In genomic region chr14:34755215-34755614, GRCh38 we compare ENCODE assay signal across 21 cellular contexts.
DNase-seq lines count a peak whose midpoint lies in the region; ATAC-seq, FAIRE-seq and TF ChIP-seq lines count a peak whose summit lies in the region.
"Had no signal": no experiment of that assay in that cellular context is flagged by ENCODE, and none has a peak within 500 bp of the region (broad histone marks: within the 10 kb centered on the region; RNA-seq: fewer than 3 reads in every experiment).

No MANE protein-coding gene starts in this region.

- CTCF ChIA-PET in activated naive CD4-positive, alpha-beta T cell treated with anti-CD3 and anti-CD28 coated beads, Interleukin-2, amount 10 ng/mL, durations not matched to agents 7 days and 5 days (lab: Charles Lee) = no interaction called here

- FAIRE-seq in RCC 7860 (lab: Jason Lieb, UNC) = no peak
- FAIRE-seq: G401.6, GM12891, GM18507, HTR-8/SVneo had no signal

- peak overlapping the region; percentile 18 for H3K27ac Mint-ChIP-seq in activated naive CD4-positive, alpha-beta T cell treated with anti-CD3 and anti-CD28 coated beads, Interleukin-2, amount 50 U/mL, for 24 hours
- no peak overlapping the region for H3K27ac Mint-ChIP-seq in activated naive CD4-positive, alpha-beta T cell treated with anti-CD3 and anti-CD28 coated beads, Interleukin-2, amount 10 ng/mL, durations not matched to agents 7 days and 5 days
- H3K27ac Mint-ChIP-seq in stimulated activated naive CD8-positive, alpha-beta T cell treated with anti-CD3 and anti-CD28 coated beads, Interleukin-15, Interleukin-2, amounts not matched to agents 100 ng/mL and 50 ng/mL, for 24 hours = peak overlapping the region; percentile 18
- peak overlapping the region; percentile 14 for H3K27ac Mint-ChIP-seq in central memory CD8-positive, alpha-beta T cell (ENCODE audit: low read depth)
- H3K27ac Mint-ChIP-seq: HFFc6 had no signal

- H3K9me3 ChIP-seq in neutrophil = no peaks in the 10 kb centered on the region
- H3K9me3 ChIP-seq in effector memory CD4-positive, alpha-beta T cell (ENCODE audit: control insufficient read depth, low read length) = no peaks in the 10 kb centered on the region
- H3K9me3 ChIP-seq: BLaER1 had no signal

- H3K4me3 ChIP-seq in neutrophil (ENCODE audit: low read depth in 1 of 2, low read length in 1 of 2) = no peak overlapping the region
- H3K4me3 ChIP-seq in effector memory CD4-positive, alpha-beta T cell (ENCODE audit: insufficient read depth, low read depth, low read length, poor library complexity, severe bottlenecking) = no peak overlapping the region
- H3K4me3 ChIP-seq: BLaER1, GM23248 had no signal

- no peaks in the 10 kb centered on the region for H3K4me1 ChIP-seq in neutrophil (ENCODE audit: control insufficient read depth in 1 of 2, insufficient read depth in 1 of 2, low read depth in 1 of 2, low read length in 1 of 2)
- no peaks in the 10 kb centered on the region for H3K4me1 ChIP-seq in effector memory CD4-positive, alpha-beta T cell (ENCODE audit: control insufficient read depth, insufficient read depth, low read length, poor library complexity, severe bottlenecking)
- H3K4me1 ChIP-seq: BLaER1 had no signal

- peak overlapping the region; percentile 21 for H3K27ac ChIP-seq in neutrophil
- H3K27ac ChIP-seq in effector memory CD4-positive, alpha-beta T cell (ENCODE audit: insufficient read depth, low read length, poor library complexity, severe bottlenecking) = no peak overlapping the region
- H3K27ac ChIP-seq: BLaER1, GM23248 had no signal

- no peaks in the 10 kb centered on the region for H3K27me3 ChIP-seq in neutrophil
- H3K27me3 ChIP-seq in effector memory CD4-positive, alpha-beta T cell (replicated peaks; ENCODE audit: control insufficient read depth, insufficient read depth, low read length, poor library complexity, severe bottlenecking) = no peaks in the 10 kb centered on the region
- H3K27me3 ChIP-seq: BLaER1 had no signal

- no peaks in the 10 kb centered on the region for H3K9me3 Mint-ChIP-seq in activated naive CD4-positive, alpha-beta T cell treated with anti-CD3 and anti-CD28 coated beads, Interleukin-2, amount 50 U/mL, for 24 hours
- no peaks in the 10 kb centered on the region for H3K9me3 Mint-ChIP-seq in activated naive CD4-positive, alpha-beta T cell treated with anti-CD3 and anti-CD28 coated beads, Interleukin-2, amount 10 ng/mL, durations not matched to agents 7 days and 5 days
- H3K9me3 Mint-ChIP-seq in stimulated activated naive CD8-positive, alpha-beta T cell treated with anti-CD3 and anti-CD28 coated beads, Interleukin-15, Interleukin-2, amounts not matched to agents 100 ng/mL and 50 ng/mL, for 24 hours = no peaks in the 10 kb centered on the region
- no peaks in the 10 kb centered on the region for H3K9me3 Mint-ChIP-seq in central memory CD8-positive, alpha-beta T cell
- H3K9me3 Mint-ChIP-seq: CD14-positive monocyte; CD4-positive, alpha-beta memory T cell; HFFc6; IgD-negative memory B cell had no signal

- no peak for ATAC-seq in stimulated activated naive CD8-positive, alpha-beta T cell treated with anti-CD3 and anti-CD28 coated beads, Interleukin-15, Interleukin-2, amounts not matched to agents 100 U/mL and 50 U/mL, for 24 hours
- no peak for ATAC-seq in central memory CD8-positive, alpha-beta T cell (replicated peaks; ENCODE audit: extremely low read depth, poor library complexity, severe bottlenecking)

- H3K36me3 ChIP-seq in neutrophil = peaks cover 93% of the 10 kb centered on the region
- H3K36me3 ChIP-seq in effector memory CD4-positive, alpha-beta T cell (ENCODE audit: control insufficient read depth, insufficient read depth, low read length) = peaks cover 36% of the 10 kb centered on the region

- peaks cover 12% of the 10 kb centered on the region for H3K36me3 Mint-ChIP-seq in activated naive CD4-positive, alpha-beta T cell treated with anti-CD3 and anti-CD28 coated beads, Interleukin-2, amount 50 U/mL, for 24 hours
- peaks cover 32% of the 10 kb centered on the region for H3K36me3 Mint-ChIP-seq in activated naive CD4-positive, alpha-beta T cell treated with anti-CD3 and anti-CD28 coated beads, Interleukin-2, amount 10 ng/mL, durations not matched to agents 7 days and 5 days
- peaks cover 49% of the 10 kb centered on the region for H3K36me3 Mint-ChIP-seq in stimulated activated naive CD8-positive, alpha-beta T cell treated with anti-CD3 and anti-CD28 coated beads, Interleukin-15, Interleukin-2, amounts not matched to agents 100 ng/mL and 50 ng/mL, for 24 hours (ENCODE audit: low read depth)
- peaks cover 54% of the 10 kb centered on the region for H3K36me3 Mint-ChIP-seq in central memory CD8-positive, alpha-beta T cell (ENCODE audit: insufficient read depth)

- DNase-seq in activated naive CD4-positive, alpha-beta T cell treated with anti-CD3 and anti-CD28 coated beads, Interleukin-2, amount 10 ng/mL, durations not matched to agents 7 days and 5 days = no peak
- DNase-seq in stimulated activated naive CD8-positive, alpha-beta T cell treated with anti-CD3 and anti-CD28 coated beads, Interleukin-15, Interleukin-2, amounts not matched to agents 100 U/mL and 50 U/mL, for 24 hours = no peak
- DNase-seq in central memory CD8-positive, alpha-beta T cell (ENCODE audit: low spot score in 2 of 2) = no peak
- DNase-seq in effector memory CD4-positive, alpha-beta T cell = no peak
- no peak for DNase-seq in RCC 7860 (ENCODE audit: low spot score)
- DNase-seq: 8988T; CD4-positive, alpha-beta memory T cell; COR-L47; GM23248; HCEC 1CT; HFFc6 had no signal

- H3K27me3 Mint-ChIP-seq in activated naive CD4-positive, alpha-beta T cell treated with anti-CD3 and anti-CD28 coated beads, Interleukin-2, amount 50 U/mL, for 24 hours = no peaks in the 10 kb centered on the region
- H3K27me3 Mint-ChIP-seq in activated naive CD4-positive, alpha-beta T cell treated with anti-CD3 and anti-CD28 coated beads, Interleukin-2, amount 10 ng/mL, durations not matched to agents 7 days and 5 days = no peaks in the 10 kb centered on the region
- no peaks in the 10 kb centered on the region for H3K27me3 Mint-ChIP-seq in stimulated activated naive CD8-positive, alpha-beta T cell treated with anti-CD3 and anti-CD28 coated beads, Interleukin-15, Interleukin-2, amounts not matched to agents 100 ng/mL and 50 ng/mL, for 24 hours
- H3K27me3 Mint-ChIP-seq in central memory CD8-positive, alpha-beta T cell = no peaks in the 10 kb centered on the region
- H3K27me3 Mint-ChIP-seq: CD4-positive, alpha-beta memory T cell; IgD-negative memory B cell had no signal

- no peak for TF ChIP-seq CTCF in neutrophil (IDR thresholded peaks at IDR 0.05)

- no peak overlapping the region for H3K4me3 Mint-ChIP-seq in activated naive CD4-positive, alpha-beta T cell treated with anti-CD3 and anti-CD28 coated beads, Interleukin-2, amount 50 U/mL, for 24 hours
- no peak overlapping the region for H3K4me3 Mint-ChIP-seq in activated naive CD4-positive, alpha-beta T cell treated with anti-CD3 and anti-CD28 coated beads, Interleukin-2, amount 10 ng/mL, durations not matched to agents 7 days and 5 days
- H3K4me3 Mint-ChIP-seq in stimulated activated naive CD8-positive, alpha-beta T cell treated with anti-CD3 and anti-CD28 coated beads, Interleukin-15, Interleukin-2, amounts not matched to agents 100 ng/mL and 50 ng/mL, for 24 hours = no peak overlapping the region
- H3K4me3 Mint-ChIP-seq in central memory CD8-positive, alpha-beta T cell = no peak overlapping the region
- H3K4me3 Mint-ChIP-seq: CD14-positive monocyte; CD4-positive, alpha-beta memory T cell; HFFc6; IgD-negative memory B cell had no signal

- H3K4me1 Mint-ChIP-seq in activated naive CD4-positive, alpha-beta T cell treated with anti-CD3 and anti-CD28 coated beads, Interleukin-2, amount 50 U/mL, for 24 hours = no peaks in the 10 kb centered on the region
- H3K4me1 Mint-ChIP-seq in activated naive CD4-positive, alpha-beta T cell treated with anti-CD3 and anti-CD28 coated beads, Interleukin-2, amount 10 ng/mL, durations not matched to agents 7 days and 5 days = no peaks in the 10 kb centered on the region
- H3K4me1 Mint-ChIP-seq in stimulated activated naive CD8-positive, alpha-beta T cell treated with anti-CD3 and anti-CD28 coated beads, Interleukin-15, Interleukin-2, amounts not matched to agents 100 ng/mL and 50 ng/mL, for 24 hours (ENCODE audit: low read depth) = no peaks in the 10 kb centered on the region
- no peaks in the 10 kb centered on the region for H3K4me1 Mint-ChIP-seq in central memory CD8-positive, alpha-beta T cell
- H3K4me1 Mint-ChIP-seq: CD14-positive monocyte, IgD-negative memory B cell had no signal
